In the genomic region with DNA sequence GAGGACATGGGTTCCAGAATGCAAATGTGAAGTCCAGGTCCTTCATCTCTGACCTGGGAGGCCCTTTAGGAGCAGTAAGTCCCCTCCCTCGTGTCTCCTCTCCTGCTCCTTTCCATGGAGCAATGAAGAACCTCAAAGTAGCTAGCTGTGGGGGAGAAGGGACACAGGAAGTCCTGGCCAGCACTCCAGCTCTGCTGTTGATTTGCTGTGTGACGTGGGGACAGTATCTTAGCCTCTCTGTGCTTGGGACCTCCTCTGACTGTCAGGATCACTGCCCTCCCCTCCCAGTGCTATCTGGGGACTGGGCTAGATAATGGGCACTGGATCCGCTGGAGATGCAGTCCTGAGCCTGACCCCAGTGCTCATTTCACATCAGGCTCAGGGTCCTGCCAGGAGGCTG, we compare ENCODE assay signal across 1 cellular context.
TF ChIP-seq lines count a peak whose summit lies in the region.

No MANE protein-coding gene starts in this region.

TF ChIP-seq in K562, 482 proteins besides CTCF, POLR2A, EP300 and RAD21:
- TF ChIP-seq CSDE1 (IDR thresholded peaks at IDR 0.05) (no peak), ADNP (tag; IDR thresholded peaks at IDR 0.05) (0 out of 2 replicates have a peak, but pooled peaks have one; percentile 22), BCOR (IDR thresholded peaks at IDR 0.05) (peak; percentile 67; the same call in 1 of the 2 replicates), RBM25 (IDR thresholded peaks at IDR 0.05; ENCODE audit: low read depth, low read length, severe bottlenecking) (peak; percentile 70), ZFP36 (IDR thresholded peaks at IDR 0.05; ENCODE audit: low read depth, low read length, partially characterized antibody) (peak; percentile 60), YBX1 (IDR thresholded peaks at IDR 0.05) (no peak), ZNF644 (tag; IDR thresholded peaks at IDR 0.05; ENCODE audit: low read depth) (no peak), SUPT5H (IDR thresholded peaks at IDR 0.05) (no peak), STAG1 (CRISPR knock-in tag; IDR thresholded peaks at IDR 0.05; ENCODE audit: borderline replicate concordance) (no peak), KDM1A (IDR thresholded peaks at IDR 0.05) (peak; percentile 14 to 29; a peak in 2 of 4 replicates), PCBP1 (IDR thresholded peaks at IDR 0.05; ENCODE audit: low read depth, low read length, poor library complexity, severe bottlenecking) (no peak)
- TF ChIP-seq, protein P1, sequence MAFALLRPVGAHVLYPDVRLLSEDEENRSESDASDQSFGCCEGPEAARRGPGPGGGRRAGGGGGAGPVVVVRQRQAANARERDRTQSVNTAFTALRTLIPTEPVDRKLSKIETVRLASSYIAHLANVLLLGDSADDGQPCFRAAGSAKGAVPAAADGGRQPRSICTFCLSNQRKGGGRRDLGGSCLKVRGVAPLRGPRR (CRISPR knock-in tag; IDR thresholded peaks at IDR 0.05) = no peak
- TF ChIP-seq, protein P2, sequence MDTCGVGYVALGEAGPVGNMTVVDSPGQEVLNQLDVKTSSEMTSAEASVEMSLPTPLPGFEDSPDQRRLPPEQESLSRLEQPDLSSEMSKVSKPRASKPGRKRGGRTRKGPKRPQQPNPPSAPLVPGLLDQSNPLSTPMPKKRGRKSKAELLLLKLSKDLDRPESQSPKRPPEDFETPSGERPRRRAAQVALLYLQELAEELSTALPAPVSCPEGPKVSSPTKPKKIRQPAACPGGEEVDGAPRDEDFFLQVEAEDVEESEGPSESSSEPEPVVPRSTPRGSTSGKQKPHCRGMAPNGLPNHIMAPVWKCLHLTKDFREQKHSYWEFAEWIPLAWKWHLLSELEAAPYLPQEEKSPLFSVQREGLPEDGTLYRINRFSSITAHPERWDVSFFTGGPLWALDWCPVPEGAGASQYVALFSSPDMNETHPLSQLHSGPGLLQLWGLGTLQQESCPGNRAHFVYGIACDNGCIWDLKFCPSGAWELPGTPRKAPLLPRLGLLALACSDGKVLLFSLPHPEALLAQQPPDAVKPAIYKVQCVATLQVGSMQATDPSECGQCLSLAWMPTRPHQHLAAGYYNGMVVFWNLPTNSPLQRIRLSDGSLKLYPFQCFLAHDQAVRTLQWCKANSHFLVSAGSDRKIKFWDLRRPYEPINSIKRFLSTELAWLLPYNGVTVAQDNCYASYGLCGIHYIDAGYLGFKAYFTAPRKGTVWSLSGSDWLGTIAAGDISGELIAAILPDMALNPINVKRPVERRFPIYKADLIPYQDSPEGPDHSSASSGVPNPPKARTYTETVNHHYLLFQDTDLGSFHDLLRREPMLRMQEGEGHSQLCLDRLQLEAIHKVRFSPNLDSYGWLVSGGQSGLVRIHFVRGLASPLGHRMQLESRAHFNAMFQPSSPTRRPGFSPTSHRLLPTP (IDR thresholded peaks at IDR 0.05; ENCODE audit: borderline replicate concordance, extremely low read depth, insufficient read length) = no peak
- TF ChIP-seq, protein P3, sequence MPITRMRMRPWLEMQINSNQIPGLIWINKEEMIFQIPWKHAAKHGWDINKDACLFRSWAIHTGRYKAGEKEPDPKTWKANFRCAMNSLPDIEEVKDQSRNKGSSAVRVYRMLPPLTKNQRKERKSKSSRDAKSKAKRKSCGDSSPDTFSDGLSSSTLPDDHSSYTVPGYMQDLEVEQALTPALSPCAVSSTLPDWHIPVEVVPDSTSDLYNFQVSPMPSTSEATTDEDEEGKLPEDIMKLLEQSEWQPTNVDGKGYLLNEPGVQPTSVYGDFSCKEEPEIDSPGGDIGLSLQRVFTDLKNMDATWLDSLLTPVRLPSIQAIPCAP (CRISPR knock-in tag; IDR thresholded peaks at IDR 0.05; ENCODE audit: borderline replicate concordance) = no peak
